10 cellular contexts compared by ENCODE assay signal in the genomic region with DNA sequence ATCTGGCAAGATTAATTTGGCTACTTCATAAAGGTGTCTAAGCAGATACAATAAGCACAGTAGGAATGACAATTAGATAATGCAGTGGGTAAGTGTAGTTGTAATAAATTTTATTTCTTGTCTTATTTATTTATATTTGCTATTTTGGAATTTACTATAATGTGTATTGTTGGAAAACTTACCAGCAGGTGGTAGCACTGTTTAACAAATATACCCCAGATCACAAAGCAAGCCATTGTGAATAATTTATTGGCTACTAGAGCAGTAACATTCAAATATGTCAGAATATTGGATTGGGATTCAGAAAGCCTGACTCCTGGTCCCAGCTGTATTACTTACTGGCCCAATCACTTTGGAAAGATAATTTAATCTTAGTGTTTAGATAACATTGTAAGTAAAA.
DNase-seq lines count a peak whose midpoint lies in the region; ATAC-seq and TF ChIP-seq lines count a peak whose summit lies in the region.
"Had no signal": no experiment of that assay in that cellular context is flagged by ENCODE, and none has a peak within 500 bp of the region (broad histone marks: within the 10 kb centered on the region; RNA-seq: fewer than 3 reads in every experiment).

No MANE protein-coding gene starts in this region.

- no peaks in the 10 kb centered on the region for H3K9me3 ChIP-seq in prostate gland
- H3K9me3 ChIP-seq in body of pancreas, result no peaks in the 10 kb centered on the region

- H3K36me3 ChIP-seq in prostate gland (no peaks in the 10 kb centered on the region), body of pancreas (replicated peaks in 1 of 2; ENCODE audit: insufficient read depth in 1 of 2, low read depth in 2 of 2) (no peaks in the 10 kb centered on the region)

- TF ChIP-seq POLR2A in prostate gland (IDR thresholded peaks at IDR 0.05) (no peak), body of pancreas (IDR thresholded peaks at IDR 0.05) (no peak)

- peak; percentile 46 for DNase-seq in HCEC 1CT
- peak; percentile 40 for DNase-seq in OCI-M1 (lab: John Stamatoyannopoulos, UW)
- DNase-seq in fibroblast of peridontal ligament (ENCODE audit: extremely low read depth), result peak; percentile 23
- DNase-seq in prostate gland (ENCODE audit: low spot score), result no peak
- DNase-seq in body of pancreas, result no peak
- no peak for DNase-seq in effector CD4-positive, alpha-beta T cell
- DNase-seq in NCI-H345 (lab: John Stamatoyannopoulos, UW), result no peak
- DNase-seq: naive B cell; NCI-H2171 treated with DMSO at 0.1 percent for 48 hours; stimulated activated CD4-positive, alpha-beta T cell treated with anti-CD3 and anti-CD28 coated beads, Interleukin-2, amount 100 ng/mL, for 48 hours had no signal

- peak in 3 of 4 experiments; percentile 20 to 45 (median 36) for TF ChIP-seq CTCF in prostate gland (IDR thresholded peaks at IDR 0.05)
- peak in 1 of 7 experiments; percentile 18 for TF ChIP-seq CTCF in body of pancreas (IDR thresholded peaks at IDR 0.05)

- ATAC-seq in body of pancreas, result no peak

- intact Hi-C loops in prostate gland (cut with DNase I), result loop anchor here (5.0 kb wide), 1 partner anchor 595 kb away; no protein-coding TSS in a partner anchor
- intact Hi-C loops in body of pancreas (cut with DNase I), result no loop called here

- no peak overlapping the region for H3K4me3 ChIP-seq in prostate gland
- no peak overlapping the region for H3K4me3 ChIP-seq in body of pancreas

- H3K27ac ChIP-seq in prostate gland (no peak overlapping the region), body of pancreas (no peak overlapping the region)

- H3K4me1 ChIP-seq in prostate gland (replicated peaks), result no peaks in the 10 kb centered on the region
- H3K4me1 ChIP-seq in body of pancreas, result no peaks in the 10 kb centered on the region

- H3K27me3 ChIP-seq in prostate gland (replicated peaks; ENCODE audit: insufficient read depth) (no peaks in the 10 kb centered on the region), body of pancreas (no peaks in the 10 kb centered on the region)

Comparison
In these comparisons a context has a peak if more than half of its experiments do, and no peak if none do; other contexts are left out.
1. DNase-seq: peak in HCEC 1CT (single experiment), OCI-M1 (single experiment) and fibroblast of peridontal ligament (single experiment); none in prostate gland (single experiment), body of pancreas (0 of 4), effector CD4-positive, alpha-beta T cell (single experiment) and NCI-H345 (single experiment).